ENCODE assay signal across 8 cellular contexts in genomic region chr20:58228484-58229197, GRCh38. TPM values are rescaled to one million over a fixed set of nuclear protein-coding genes. Genes with fewer than 3 reads are reported as not detected.
DNase-seq lines count a peak whose midpoint lies in the region; ATAC-seq and TF ChIP-seq lines count a peak whose summit lies in the region.

Gene ANKRD60 (minus strand): TSS chr20:58228653. CDS start chr20:58228653, 0 bp downstream.

- no peak for TF ChIP-seq POLR2A in gastroesophageal sphincter (IDR thresholded peaks at IDR 0.05)

- no peak within 1 kb of the TSS for H3K4me3 Mint-ChIP-seq in activated CD4-positive, alpha-beta T cell treated with anti-CD3 and anti-CD28 coated beads, Interleukin-2, amount 10 ng/mL, durations not matched to agents 7 days and 5 days
- H3K4me3 Mint-ChIP-seq in activated T-cell treated with anti-CD3 and anti-CD28 coated beads, Interleukin-2, amount 50 U/mL, for 72 hours, result peak within 1 kb of the TSS; percentile 81 to 82

- H3K36me3 Mint-ChIP-seq in activated CD4-positive, alpha-beta T cell treated with anti-CD3 and anti-CD28 coated beads, Interleukin-2, amount 10 ng/mL, durations not matched to agents 7 days and 5 days (ENCODE audit: low read depth), result peaks cover 14% of the 10 kb centered on the region
- peaks cover 2 to 11% of the 10 kb centered on the region in 2 donors for H3K36me3 Mint-ChIP-seq in activated T-cell treated with anti-CD3 and anti-CD28 coated beads, Interleukin-2, amount 50 U/mL, for 72 hours (ENCODE audit: insufficient read depth in 2 of 2)

- H3K27me3 ChIP-seq in gastroesophageal sphincter, result peaks cover 41% of the 10 kb centered on the region

- 33% methylated on average over 3 of the region's 74 CpGs; no CpG with 5 or more reads in 1 of the 2 donors for WGBS in gastroesophageal sphincter (ENCODE audit: low coverage in 1 of 2), 2 donors

- CTCF ChIA-PET in activated CD4-positive, alpha-beta T cell treated with anti-CD3 and anti-CD28 coated beads, Interleukin-2, amount 10 ng/mL, durations not matched to agents 7 days and 5 days (lab: Charles Lee), result interaction anchor here (1.0 kb wide), 1 partner anchor 21 kb away, joined by 3 read pairs; no protein-coding TSS in a partner anchor

- no peak for TF ChIP-seq EP300 in gastroesophageal sphincter (IDR thresholded peaks at IDR 0.05)

- TF ChIP-seq CTCF in gastroesophageal sphincter (IDR thresholded peaks at IDR 0.05), result no peak

- H3K27me3 Mint-ChIP-seq in activated CD4-positive, alpha-beta T cell treated with anti-CD3 and anti-CD28 coated beads, Interleukin-2, amount 10 ng/mL, durations not matched to agents 7 days and 5 days, result peaks cover 54% of the 10 kb centered on the region
- peaks cover 67% of the 10 kb centered on the region for H3K27me3 Mint-ChIP-seq in activated T-cell treated with anti-CD3 and anti-CD28 coated beads, Interleukin-2, amount 50 U/mL, for 72 hours (ENCODE audit: low read depth)

- no peaks in the 10 kb centered on the region for H3K9me3 ChIP-seq in gastroesophageal sphincter

- H3K27ac ChIP-seq in gastroesophageal sphincter, result no peak within 1 kb of the TSS

- peak; percentile 65 for ATAC-seq in activated T-cell treated with anti-CD3 and anti-CD28 coated beads, Interleukin-2, amount 50 U/mL, for 72 hours (replicated peaks in 1 of 2)
- peak; percentile 22 for ATAC-seq in gastroesophageal sphincter
- no peak for ATAC-seq in GM21526 (IDR thresholded peaks at IDR 0.05; ENCODE audit: low FRiP score, unreplicated experiment)
- no peak for ATAC-seq in GM19463 (IDR thresholded peaks at IDR 0.05; ENCODE audit: unreplicated experiment)
- ATAC-seq in HG03432 (IDR thresholded peaks at IDR 0.05; ENCODE audit: unreplicated experiment), result no peak

- peaks cover 0 to 14% (median 0%) of the 10 kb centered on the region in 3 donors for H3K4me1 ChIP-seq in gastroesophageal sphincter

- peak; percentile 28 for DNase-seq in activated CD4-positive, alpha-beta T cell treated with anti-CD3 and anti-CD28 coated beads for 1 hour
- DNase-seq in activated CD4-positive, alpha-beta T cell treated with anti-CD3 and anti-CD28 coated beads, Interleukin-2, amount 10 ng/mL, durations not matched to agents 7 days and 5 days, result no peak
- peak; percentile 67 to 76 for DNase-seq in activated T-cell treated with anti-CD3 and anti-CD28 coated beads, Interleukin-2, amount 50 U/mL, for 72 hours
- DNase-seq in stimulated activated CD4-positive, alpha-beta T cell treated with anti-CD3 and anti-CD28 coated beads, Interleukin-2, amount 100 ng/mL, for 24 hours, result peak; percentile 37 to 58

- peaks cover 0 to 24% of the 10 kb centered on the region in 2 donors for H3K36me3 ChIP-seq in gastroesophageal sphincter

- H3K4me1 Mint-ChIP-seq in activated CD4-positive, alpha-beta T cell treated with anti-CD3 and anti-CD28 coated beads, Interleukin-2, amount 10 ng/mL, durations not matched to agents 7 days and 5 days, result peaks cover 7% of the 10 kb centered on the region
- H3K4me1 Mint-ChIP-seq in activated T-cell treated with anti-CD3 and anti-CD28 coated beads, Interleukin-2, amount 50 U/mL, for 72 hours (ENCODE audit: low read depth), result peaks cover 32% of the 10 kb centered on the region

- no peaks in the 10 kb centered on the region for H3K9me3 Mint-ChIP-seq in activated CD4-positive, alpha-beta T cell treated with anti-CD3 and anti-CD28 coated beads, Interleukin-2, amount 10 ng/mL, durations not matched to agents 7 days and 5 days
- H3K9me3 Mint-ChIP-seq in activated T-cell treated with anti-CD3 and anti-CD28 coated beads, Interleukin-2, amount 50 U/mL, for 72 hours, result no peaks in the 10 kb centered on the region

- peak within 1 kb of the TSS in 1 of 2 donors; percentile 38 for H3K4me3 ChIP-seq in gastroesophageal sphincter

- H3K27ac Mint-ChIP-seq in activated CD4-positive, alpha-beta T cell treated with anti-CD3 and anti-CD28 coated beads, Interleukin-2, amount 10 ng/mL, durations not matched to agents 7 days and 5 days, result no peak within 1 kb of the TSS
- H3K27ac Mint-ChIP-seq in activated T-cell treated with anti-CD3 and anti-CD28 coated beads, Interleukin-2, amount 50 U/mL, for 72 hours, result peak within 1 kb of the TSS; percentile 32

- POLR2A ChIA-PET in activated CD4-positive, alpha-beta T cell treated with anti-CD3 and anti-CD28 coated beads, Interleukin-2, amount 10 ng/mL, durations not matched to agents 7 days and 5 days (lab: Charles Lee), result no interaction called here

RNA-seq across cellular contexts. Expression of gene ANKRD60, which starts in this region (rescaled TPM):
- total RNA-seq in activated CD4-positive, alpha-beta T cell treated with anti-CD3 and anti-CD28 coated beads, Interleukin-2, amount 10 ng/mL, durations not matched to agents 7 days and 5 days, result not detected
- not detected for total RNA-seq in activated T-cell treated with anti-CD3 and anti-CD28 coated beads, Interleukin-2, amount 50 U/mL, for 72 hours
- total RNA-seq in gastroesophageal sphincter, result not detected

Comparison
In these comparisons a context has a peak if more than half of its experiments do, and no peak if none do; other contexts are left out.
1. Peak in DNase-seq and ATAC-seq in activated T-cell treated with anti-CD3 and anti-CD28 coated beads, Interleukin-2, amount 50 U/mL, for 72 hours; RNA of the gene not detected or under 1 TPM.
2. Peak in ATAC-seq in gastroesophageal sphincter; RNA of the gene not detected or under 1 TPM.